Comparison of ENCODE assay signal across 7 cellular contexts in the genomic region with DNA sequence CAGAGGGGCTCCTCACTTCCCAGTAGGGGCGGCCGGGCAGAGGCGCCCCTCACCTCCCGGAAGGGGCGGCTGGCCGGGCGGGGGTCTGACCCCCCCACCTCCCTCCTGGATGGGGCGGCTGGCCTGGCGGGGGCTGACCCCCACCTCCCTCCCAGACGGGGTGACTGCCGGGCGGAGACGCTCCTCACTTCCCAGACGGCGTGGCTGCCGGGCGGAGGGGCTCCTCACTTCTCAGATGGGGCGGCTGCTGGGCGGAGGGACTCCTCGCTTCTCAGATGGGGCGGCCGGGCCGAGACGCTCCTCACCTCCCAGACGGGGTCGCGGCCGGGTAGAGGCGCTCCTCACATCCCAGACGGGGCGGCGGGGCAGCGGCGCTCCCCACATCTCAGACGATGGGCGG. TPM values are rescaled to one million over a fixed set of nuclear protein-coding genes. Genes with fewer than 3 reads are reported as not detected.
DNase-seq lines count a peak whose midpoint lies in the region; ATAC-seq, FAIRE-seq and TF ChIP-seq lines count a peak whose summit lies in the region.
"Not testable (repeated sequence)": the region's sequence is repeated elsewhere in the genome, so short reads cannot be mapped to it uniquely, and the experiment has no call there.

No MANE protein-coding gene starts in this region.

- CTCF ChIA-PET in K562 (lab: Yijun Ruan, JAX; ENCODE audit: low intra/inter-chr PET ratio), result not testable (repeated sequence)

- H3K4me1 ChIP-seq in K562 (replicated peaks in 1 of 2; ENCODE audit: control insufficient read depth in 2 of 2, insufficient read depth in 2 of 2, low read length in 2 of 2); right cardiac atrium (ENCODE audit: control insufficient read depth, insufficient read depth, low read length); kidney (ENCODE audit: control insufficient read depth in 1 of 2, insufficient read depth in 1 of 2, low read depth in 1 of 2, low read length in 2 of 2): not testable (repeated sequence)

- not testable (repeated sequence) for H3K9ac ChIP-seq in K562 (ENCODE audit: insufficient read depth in 1 of 2, low read depth in 2 of 2, low read length in 2 of 2); kidney (ENCODE audit: low read length in 2 of 2)

- not testable (repeated sequence) for ATAC-seq in K562, right cardiac atrium

- FAIRE-seq in K562 (lab: Jason Lieb, UNC); kidney (lab: Jason Lieb, UNC): not testable (repeated sequence)

- peaks cover 0 to 21% (median 12%) of the 10 kb centered on the region in 7 donors for H3K9me3 Mint-ChIP-seq in CD14-positive monocyte
- peaks cover 16% of the 10 kb centered on the region for H3K9me3 Mint-ChIP-seq in chondrocyte (ENCODE audit: low read depth)
- peaks cover 32% of the 10 kb centered on the region for H3K9me3 Mint-ChIP-seq in progenitor cell of endocrine pancreas (ENCODE audit: low read depth)

- H3K36me3 ChIP-seq in K562 (ENCODE audit: control insufficient read depth, insufficient read depth, low read length), result peaks cover 16% of the 10 kb centered on the region
- H3K36me3 ChIP-seq in kidney (ENCODE audit: control insufficient read depth in 1 of 2, insufficient read depth in 2 of 2, low read length in 2 of 2), result not testable (repeated sequence)

- not testable (repeated sequence) for H3K27me3 Mint-ChIP-seq in CD14-positive monocyte (ENCODE audit: low read depth in 3 of 3); chondrocyte (ENCODE audit: low read depth); progenitor cell of endocrine pancreas

- intact Hi-C loops in CD14-positive monocyte (cut with micrococcal nuclease); K562 (cut with micrococcal nuclease); right cardiac atrium (cut with DNase I); kidney (cut with DNase I); posterior vena cava (cut with DNase I): not testable (repeated sequence)

- WGBS in K562 (ENCODE audit: insufficient coverage, low coverage, missing lambda C conversion rate), result 81% methylated on average over 8 of the region's 36 CpGs
- 97% methylated on average over 36 of the region's 36 CpGs for WGBS in right cardiac atrium

- BruUV-seq in K562 (replicated peaks; lab: Mats Ljungman, UMichigan), result not testable (repeated sequence)

- not testable (repeated sequence) for H4K20me1 ChIP-seq in K562 (replicated peaks; ENCODE audit: control insufficient read depth, insufficient read depth, low read length)

- H3K4me3 ChIP-seq in K562; right cardiac atrium (ENCODE audit: low read length); kidney (ENCODE audit: low read length in 2 of 2): not testable (repeated sequence)

- H3K9me1 ChIP-seq in K562 (ENCODE audit: control insufficient read depth, insufficient read depth, low read length), result not testable (repeated sequence)

- not testable (repeated sequence) for TF ChIP-seq EP300 in K562 (IDR thresholded peaks at IDR 0.05; ENCODE audit: low read length)

- TF ChIP-seq POLR2A in K562 (conservative IDR thresholded peaks at IDR 0.05), result not testable (repeated sequence)

- H3K9me3 ChIP-seq in K562 (replicated peaks; ENCODE audit: control insufficient read depth, insufficient read depth, low read depth, low read length); right cardiac atrium (ENCODE audit: control insufficient read depth, low read length); kidney (ENCODE audit: control insufficient read depth in 1 of 2, low read length in 2 of 2): not testable (repeated sequence)

- H3K36me3 Mint-ChIP-seq in CD14-positive monocyte (peaks cover 25 to 33% of the 10 kb centered on the region in 2 donors), chondrocyte (ENCODE audit: low read depth) (peaks cover 14% of the 10 kb centered on the region), progenitor cell of endocrine pancreas (ENCODE audit: insufficient read depth) (peaks cover 59% of the 10 kb centered on the region)

- POLR2A ChIA-PET in K562 (lab: Yijun Ruan, JAX), result not testable (repeated sequence)

- H3K79me2 ChIP-seq in K562 (ENCODE audit: control insufficient read depth, insufficient read depth, low read length), result peaks cover 47% of the 10 kb centered on the region

- H3K27me3 ChIP-seq in K562 (ENCODE audit: control insufficient read depth in 2 of 2, insufficient read depth in 2 of 2, low read length in 2 of 2); right cardiac atrium (ENCODE audit: control insufficient read depth, insufficient read depth): not testable (repeated sequence)

- not testable (repeated sequence) for H3K27ac Mint-ChIP-seq in CD14-positive monocyte; chondrocyte (ENCODE audit: unreplicated experiment)
- peak overlapping the region; percentile 81 for H3K27ac Mint-ChIP-seq in progenitor cell of endocrine pancreas

- H3K27ac ChIP-seq in K562 (ENCODE audit: extremely low read depth, low read depth, low read length); right cardiac atrium (ENCODE audit: low read length); kidney (ENCODE audit: low read depth in 2 of 2, low read length in 2 of 2): not testable (repeated sequence)

- H3K4me3 Mint-ChIP-seq in CD14-positive monocyte; chondrocyte (ENCODE audit: unreplicated experiment); progenitor cell of endocrine pancreas (ENCODE audit: low read depth): not testable (repeated sequence)

- in situ Hi-C loops in K562 (cut with MboI), result not testable (repeated sequence)

- TF ChIP-seq RAD21 in K562 (CRISPR knock-in tag; conservative IDR thresholded peaks at IDR 0.05 in 1 of 2, IDR thresholded peaks at IDR 0.05 in 1 of 2), result not testable (repeated sequence)

- not testable (repeated sequence) for H3K4me1 Mint-ChIP-seq in CD14-positive monocyte; progenitor cell of endocrine pancreas (ENCODE audit: low read depth)
- H3K4me1 Mint-ChIP-seq in chondrocyte (ENCODE audit: low read depth), result peaks cover 37% of the 10 kb centered on the region

- not testable (repeated sequence) for TF ChIP-seq CTCF in CD14-positive monocyte (IDR thresholded peaks at IDR 0.05); K562 (IDR thresholded peaks at IDR 0.05 in 2 of 3, conservative IDR thresholded peaks at IDR 0.05 in 1 of 3; ENCODE audit: insufficient read depth in 2 of 3, low read depth in 1 of 3, low read length in 3 of 3); chondrocyte (IDR thresholded peaks at IDR 0.05); kidney (IDR thresholded peaks at IDR 0.05; ENCODE audit: borderline replicate concordance, extremely low read depth, insufficient read depth); progenitor cell of endocrine pancreas (IDR thresholded peaks at IDR 0.05; ENCODE audit: unreplicated experiment)

- H2AFZ ChIP-seq in K562 (ENCODE audit: low read depth, low read length), result not testable (repeated sequence)

- H3K4me2 ChIP-seq in K562 (ENCODE audit: insufficient read depth, low read length), result not testable (repeated sequence)

- DNase-seq in CD14-positive monocyte (ENCODE audit: low spot score) (peak; percentile 24), chondrocyte (ENCODE audit: low spot score) (peak; percentile 85), right cardiac atrium (peak in 2 of 3 donors; percentile 49 to 57), kidney (peak; percentile 43), posterior vena cava (ENCODE audit: low spot score) (peak; percentile 53)
- DNase-seq in K562 (ENCODE audit: extremely low read depth in 1 of 4, low spot score in 3 of 4); progenitor cell of endocrine pancreas (ENCODE audit: low spot score, unreplicated experiment): not testable (repeated sequence)

TF ChIP-seq in K562, 482 proteins besides CTCF, POLR2A, EP300 and RAD21:
- TF ChIP-seq POLR2G (IDR thresholded peaks at IDR 0.05; ENCODE audit: low read depth, low read length), result 0 out of 2 replicates have a peak, but pooled peaks have one; percentile 14

RNA-seq across cellular contexts. Expression of gene PTBP2, which starts 41.0 kb away (rescaled TPM):
- 1 to 10 TPM in 1 of 2 donors, under 1 TPM in 1; 0.52 to 1.2 TPM for polyA plus RNA-seq in CD14-positive monocyte
- 77.0 and 161 TPM in 2 replicates for total RNA-seq in K562 (2011; cell fraction: chromatin; rRNA removed; ENCODE audit: low replicate concordance)
- 16.8 and 26.5 TPM in 2 replicates for total RNA-seq in K562 (2011; cell fraction: nucleolus; rRNA removed)
- total RNA-seq in K562 (2011; cell fraction: nucleoplasm; rRNA removed), result 43.6 and 43.9 TPM in 2 replicates
- 14.6 and 17.3 TPM in 2 replicates for total RNA-seq in K562 (2014; rRNA removed)
- 29.5 and 31.1 TPM in 2 replicates for total RNA-seq in K562 (2014; rRNA removed; fragmentation: Illumina TruSeq; extraction: Trizol)
- 29.8 and 30.6 TPM in 2 replicates for total RNA-seq in K562 (2015; rRNA removed; fragmentation: Illumina TruSeq; extraction: Trizol)
- 18.6 and 20.2 TPM in 2 replicates for total RNA-seq in K562 (2021)
- polyA plus RNA-seq in K562 (2011; rRNA removed), result 17.5 and 22.9 TPM in 2 replicates
- 4.9 and 7.1 TPM in 2 replicates for polyA plus RNA-seq in K562 (2011; cell fraction: cytosol; rRNA removed)
- 25.5 and 34.3 TPM in 2 replicates for polyA plus RNA-seq in K562 (2011; cell fraction: nucleus; rRNA removed)
- polyA plus RNA-seq in K562 (2012), result 7.1 and 7.4 TPM in 2 replicates
- 19.0 and 22.6 TPM in 2 replicates for polyA plus RNA-seq in K562 (2014; fragmentation: Illumina TruSeq; extraction: Trizol)
- polyA plus RNA-seq in K562 (2014; fragmentation: Nextera tagmentation; extraction: Ambion mirVana), result 10 to 100 TPM in 1 of 2 experiments, 1 to 10 TPM in 1; 9.8 to 11.0 TPM
- polyA plus RNA-seq in K562 (2014; rRNA removed), result 12.7 and 20.9 TPM in 2 replicates
- 76.2 and 88.4 TPM in 2 replicates for polyA minus RNA-seq in K562 (2011; rRNA and poly(A)+ RNA removed)
- polyA minus RNA-seq in K562 (2011; cell fraction: cytosol; rRNA and poly(A)+ RNA removed), result 10.1 and 22.7 TPM in 2 replicates
- 35.0 and 72.4 TPM in 2 replicates for polyA minus RNA-seq in K562 (2011; cell fraction: nucleus; rRNA and poly(A)+ RNA removed)
- total RNA-seq in chondrocyte, result 11.5 to 19.4 TPM (median 13.2 TPM) in 3 replicates
- 10 to 100 TPM; 12.0 to 18.3 (median 14.0) TPM for total RNA-seq in right cardiac atrium
- 7.4 TPM for polyA plus RNA-seq in right cardiac atrium
- total RNA-seq in kidney, result 32.8 TPM
- 10.5 TPM for polyA plus RNA-seq in kidney (ENCODE audit: insufficient read depth, low read depth, low replicate concordance)
- total RNA-seq in posterior vena cava, result 10 to 100 TPM; 40.3 to 51.1 TPM
- total RNA-seq in progenitor cell of endocrine pancreas, result 91.2 and 91.8 TPM in 2 replicates
